22 cellular contexts compared by ENCODE assay signal in the genomic region with DNA sequence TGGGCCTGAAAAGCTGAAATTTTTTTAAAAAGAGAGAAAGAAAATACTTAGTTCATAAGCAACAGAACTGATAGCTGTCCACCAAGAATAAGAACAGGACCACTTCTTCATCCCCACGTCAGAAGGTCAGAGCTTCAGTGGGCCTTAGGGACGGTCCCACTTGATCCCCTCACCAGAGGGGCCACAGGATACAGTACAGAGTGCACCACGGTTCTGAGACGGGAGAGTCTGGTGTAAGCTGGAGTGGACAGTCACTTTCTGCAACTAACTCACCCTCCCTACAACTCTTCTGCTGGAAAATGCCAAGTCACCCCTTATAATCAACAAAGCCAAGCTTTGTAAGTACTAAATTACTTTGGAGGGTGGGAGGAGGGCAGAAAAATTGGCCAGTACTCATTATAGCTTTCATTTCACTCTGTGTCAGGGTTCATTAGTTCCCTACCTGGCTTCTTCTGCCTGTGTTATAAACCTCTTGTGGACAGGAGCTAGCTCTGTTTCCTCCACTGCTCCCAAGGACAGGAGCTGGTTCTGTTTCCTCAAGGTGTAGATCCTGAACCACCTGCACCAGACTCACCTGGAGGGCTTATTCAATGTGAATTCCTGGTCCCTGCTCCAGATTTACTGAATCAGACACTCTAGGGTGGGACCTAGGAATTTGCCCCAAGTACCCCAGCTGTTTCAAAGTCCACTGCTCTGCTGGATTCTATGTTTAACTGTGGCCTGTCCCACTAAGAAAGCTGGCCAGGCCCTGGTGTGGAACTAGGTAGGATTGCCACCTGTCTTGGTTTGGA. TPM values are rescaled to one million over a fixed set of nuclear protein-coding genes. Genes with fewer than 3 reads are reported as not detected.
DNase-seq lines count a peak whose midpoint lies in the region; ATAC-seq and TF ChIP-seq lines count a peak whose summit lies in the region.
"Had no signal": no experiment of that assay in that cellular context is flagged by ENCODE, and none has a peak within 500 bp of the region (broad histone marks: within the 10 kb centered on the region; RNA-seq: fewer than 3 reads in every experiment).

No MANE protein-coding gene starts in this region.

- H3K4me1 ChIP-seq in endodermal cell (ENCODE audit: control insufficient read depth, insufficient read depth, low read length), result peaks cover 3% of the 10 kb centered on the region

- no peak for ATAC-seq in HG02588 (IDR thresholded peaks at IDR 0.05; ENCODE audit: unreplicated experiment)
- ATAC-seq: activated CD8-positive, alpha-beta memory T cell treated with anti-CD3 and anti-CD28 coated beads, Interleukin-2, amount 10 ng/mL, durations not matched to agents 7 days and 5 days; HCT116; left ventricle myocardium superior had no signal

- H3K9ac ChIP-seq in endodermal cell (ENCODE audit: extremely low read depth, low read length, poor library complexity, severe bottlenecking), result no peak overlapping the region

- H3K9me3 Mint-ChIP-seq in endodermal cell (peaks cover 15% of the 10 kb centered on the region), neural crest cell (no peaks in the 10 kb centered on the region)
- H3K9me3 Mint-ChIP-seq: activated naive CD4-positive, alpha-beta T cell treated with anti-CD3 and anti-CD28 coated beads, Interleukin-2, amount 50 U/mL, for 24 hours had no signal

- H3K27ac ChIP-seq in endodermal cell (ENCODE audit: low read depth, low read length), result no peak overlapping the region
- H3K27ac ChIP-seq: epithelial cell of prostate, ovary, SK-N-MC had no signal

- H3K36me3 ChIP-seq in endodermal cell (ENCODE audit: control insufficient read depth, insufficient read depth, low read length), result no peaks in the 10 kb centered on the region
- H3K36me3 ChIP-seq: ovary had no signal

- no peaks in the 10 kb centered on the region for H3K27me3 ChIP-seq in endodermal cell (ENCODE audit: control insufficient read depth, insufficient read depth, low read length, poor library complexity, severe bottlenecking)
- H3K27me3 ChIP-seq: ovary had no signal

- peaks cover 12% of the 10 kb centered on the region for H3K9me3 ChIP-seq in endodermal cell (ENCODE audit: control insufficient read depth, low read length)
- H3K9me3 ChIP-seq: ovary had no signal

- no peak for TF ChIP-seq CTCF in endodermal cell (conservative IDR thresholded peaks at IDR 0.05)
- TF ChIP-seq CTCF in neural crest cell (conservative IDR thresholded peaks at IDR 0.05), result no peak

- H3K4me3 Mint-ChIP-seq in endodermal cell (no peak overlapping the region), neural crest cell (no peak overlapping the region)
- H3K4me3 Mint-ChIP-seq: activated CD8-positive, alpha-beta memory T cell treated with anti-CD3 and anti-CD28 coated beads, Interleukin-2, amount 10 ng/mL, durations not matched to agents 7 days and 5 days; activated naive CD4-positive, alpha-beta T cell treated with anti-CD3 and anti-CD28 coated beads, Interleukin-2, amount 50 U/mL, for 24 hours had no signal

- no peaks in the 10 kb centered on the region for H3K27me3 Mint-ChIP-seq in endodermal cell (ENCODE audit: insufficient read depth)
- H3K27me3 Mint-ChIP-seq in neural crest cell (ENCODE audit: low read depth), result peaks cover 2% of the 10 kb centered on the region
- H3K27me3 Mint-ChIP-seq: activated CD8-positive, alpha-beta memory T cell treated with anti-CD3 and anti-CD28 coated beads, Interleukin-2, amount 10 ng/mL, durations not matched to agents 7 days and 5 days; activated naive CD4-positive, alpha-beta T cell treated with anti-CD3 and anti-CD28 coated beads, Interleukin-2, amount 50 U/mL, for 24 hours had no signal

- peak overlapping the region; percentile 70 for H3K27ac Mint-ChIP-seq in endodermal cell
- peak overlapping the region; percentile 78 for H3K27ac Mint-ChIP-seq in neural crest cell (ENCODE audit: unreplicated experiment)
- H3K27ac Mint-ChIP-seq: activated CD8-positive, alpha-beta memory T cell treated with anti-CD3 and anti-CD28 coated beads, Interleukin-2, amount 10 ng/mL, durations not matched to agents 7 days and 5 days; activated naive CD4-positive, alpha-beta T cell treated with anti-CD3 and anti-CD28 coated beads, Interleukin-2, amount 50 U/mL, for 24 hours had no signal

- 71 to 80% methylated on average over 4 of the region's 4 CpGs for WGBS in endodermal cell (ENCODE audit: insufficient coverage in 1 of 2, insufficient read length in 1 of 2), 2 experiments

- H3K36me3 Mint-ChIP-seq in endodermal cell (ENCODE audit: low read depth) (no peaks in the 10 kb centered on the region), neural crest cell (ENCODE audit: low read depth) (no peaks in the 10 kb centered on the region)
- H3K36me3 Mint-ChIP-seq: activated CD8-positive, alpha-beta memory T cell treated with anti-CD3 and anti-CD28 coated beads, Interleukin-2, amount 10 ng/mL, durations not matched to agents 7 days and 5 days; activated naive CD4-positive, alpha-beta T cell treated with anti-CD3 and anti-CD28 coated beads, Interleukin-2, amount 50 U/mL, for 24 hours had no signal

- H3K4me1 Mint-ChIP-seq in endodermal cell, result peaks cover 37% of the 10 kb centered on the region
- peaks cover 4% of the 10 kb centered on the region for H3K4me1 Mint-ChIP-seq in neural crest cell
- H3K4me1 Mint-ChIP-seq: activated naive CD4-positive, alpha-beta T cell treated with anti-CD3 and anti-CD28 coated beads, Interleukin-2, amount 50 U/mL, for 24 hours had no signal

- DNase-seq in AG20443 (ENCODE audit: low spot score), result peak; percentile 19
- DNase-seq in NCI-H526 treated with DMSO at 0.1 percent for 48 hours (lab: John Stamatoyannopoulos, UW), result peak; percentile 52
- DNase-seq in endodermal cell, result no peak
- no peak for DNase-seq in neural crest cell (ENCODE audit: low read depth, low spot score)
- no peak for DNase-seq in NCI-H146 treated with DMSO at 0.1 percent for 48 hours (lab: John Stamatoyannopoulos, UW; ENCODE audit: unreplicated experiment)
- DNase-seq in activated CD4-positive, alpha-beta T cell treated with anti-CD3 and anti-CD28 coated beads, Interleukin-2, amount 50 U/mL, for 4 hours, result no peak
- no peak for DNase-seq in HuH-7 (ENCODE audit: low spot score)
- DNase-seq: activated CD8-positive, alpha-beta memory T cell treated with anti-CD3 and anti-CD28 coated beads, Interleukin-2, amount 10 ng/mL, durations not matched to agents 7 days and 5 days; central memory CD4-positive, alpha-beta T cell; DND-41; hippocampal formation; Kasumi-1; left ventricle myocardium superior; NCI-H2029 treated with DMSO at 0.1 percent for 48 hours; NCI-H774; ovary had no signal

- H3K4me3 ChIP-seq in endodermal cell (ENCODE audit: low read length), result no peak overlapping the region
- H3K4me3 ChIP-seq: ovary, SK-N-MC had no signal

RNA-seq across cellular contexts. Expression of gene SCGB1A1, which starts 39.6 kb away (rescaled TPM):
- total RNA-seq in endodermal cell (not detected), neural crest cell (not detected in 2 replicates)
- not detected for polyA plus RNA-seq in endodermal cell (2013, experiment 1 of 2)
- polyA plus RNA-seq in endodermal cell (2013, experiment 2 of 2), result not detected
- total RNA-seq: activated CD8-positive, alpha-beta memory T cell treated with anti-CD3 and anti-CD28 coated beads, Interleukin-2, amount 10 ng/mL, durations not matched to agents 7 days and 5 days; left ventricle myocardium superior; temporal lobe had no signal
- polyA plus RNA-seq: ovary had no signal

Comparison
In these comparisons a context has a peak if more than half of its experiments do, and no peak if none do; other contexts are left out.
1. DNase-seq: peak in AG20443 (single experiment) and NCI-H526 treated with DMSO at 0.1 percent for 48 hours (single experiment); none in endodermal cell (single experiment), neural crest cell (single experiment), NCI-H146 treated with DMSO at 0.1 percent for 48 hours (single experiment), activated CD4-positive, alpha-beta T cell treated with anti-CD3 and anti-CD28 coated beads, Interleukin-2, amount 50 U/mL, for 4 hours (0 of 2) and HuH-7 (single experiment).